In the genomic region with DNA sequence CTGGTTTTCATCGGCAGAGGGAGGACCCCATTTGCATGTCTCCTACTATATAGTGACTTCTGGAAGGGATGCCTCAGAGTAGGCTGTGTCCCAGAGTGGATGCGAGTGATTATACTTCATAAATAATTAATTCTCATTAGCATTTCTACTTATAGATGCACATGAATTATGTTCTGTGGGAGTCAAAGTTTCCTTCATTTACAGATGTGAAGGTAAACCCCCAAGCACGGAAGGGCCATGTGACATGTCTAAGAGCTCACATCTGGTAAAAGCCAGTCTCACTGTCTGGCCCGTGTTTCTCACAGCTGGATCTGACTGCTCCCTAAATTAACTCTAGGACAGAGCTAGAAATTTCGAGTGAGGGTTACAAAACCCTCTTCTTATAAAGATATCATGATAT, we compare ENCODE assay signal across 9 cellular contexts.
"Had no signal": no experiment of that assay in that cellular context is flagged by ENCODE, and none has a peak within 500 bp of the region (broad histone marks: within the 10 kb centered on the region; RNA-seq: fewer than 3 reads in every experiment).

No MANE protein-coding gene starts in this region.

- DNase-seq: H9, HCEC 1CT, IMR-90, KG1 had no signal

- H3K27ac Mint-ChIP-seq: GM23338, H9 had no signal

- H3K4me3 ChIP-seq: GM23338, K562 had no signal

- H3K4me3 Mint-ChIP-seq: GM23338, H9 had no signal

- ATAC-seq: GM23338 had no signal

- H2AFZ ChIP-seq: GM23338 had no signal

- H3K4me1 Mint-ChIP-seq: GM23338, H9 had no signal

- H3K4me2 ChIP-seq: GM23338 had no signal

- FAIRE-seq: H1, H54, HTR-8/SVneo, K562 had no signal
